Comparison of ENCODE assay signal across 17 cellular contexts in the genomic region with DNA sequence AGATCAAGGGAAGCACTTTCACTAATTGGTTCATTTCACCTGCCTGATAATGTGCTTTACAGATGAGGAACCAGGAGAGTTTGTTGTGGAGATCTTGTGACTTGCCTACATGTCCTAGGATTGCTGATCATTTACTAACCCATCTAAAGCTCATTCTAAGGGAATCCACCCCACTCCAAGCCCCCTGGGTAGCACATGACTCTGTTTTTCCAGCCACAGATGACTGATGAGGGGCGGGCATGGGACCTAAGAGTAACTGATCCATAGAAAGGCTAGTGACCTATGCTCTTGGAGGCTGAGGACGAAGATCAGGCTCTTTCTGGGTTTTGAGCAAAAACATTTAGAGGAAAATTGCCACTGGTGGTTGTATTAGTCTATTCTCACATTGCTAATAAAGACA.
DNase-seq lines count a peak whose midpoint lies in the region; ATAC-seq lines count a peak whose summit lies in the region.
"Had no signal": no experiment of that assay in that cellular context is flagged by ENCODE, and none has a peak within 500 bp of the region (broad histone marks: within the 10 kb centered on the region; RNA-seq: fewer than 3 reads in every experiment).

No MANE protein-coding gene starts in this region.

- ATAC-seq in GM18517 (IDR thresholded peaks at IDR 0.05; ENCODE audit: unreplicated experiment), result peak; percentile 15
- peak; percentile 23 for ATAC-seq in GM21367 (IDR thresholded peaks at IDR 0.05; ENCODE audit: unreplicated experiment)
- peak; percentile 25 for ATAC-seq in HG02938 (IDR thresholded peaks at IDR 0.05; ENCODE audit: unreplicated experiment)
- peak; percentile 4 for ATAC-seq in HG03521 (IDR thresholded peaks at IDR 0.05; ENCODE audit: unreplicated experiment)
- ATAC-seq: gastrocnemius medialis, HCT116 had no signal

- DNase-seq in COLO829 (ENCODE audit: low spot score) (no peak), NCI-H510A (lab: John Stamatoyannopoulos, UW) (no peak), caudate nucleus (lab: John Stamatoyannopoulos, UW) (no peak), inferior parietal cortex (ENCODE audit: extremely low spot score) (no peak)
- DNase-seq: activated CD4-positive, alpha-beta T cell treated with anti-CD3 and anti-CD28 coated beads, Interleukin-2, amount 50 U/mL, for 1 hour; activated effector memory CD4-positive, alpha-beta T cell treated with Interleukin-2 at 50 U/mL for 16 hours; DMS153; gastrocnemius medialis; kidney glomerular epithelial cell; NCI-H226; retina; stimulated activated CD4-positive, alpha-beta T cell treated with anti-CD3 and anti-CD28 coated beads, Interleukin-2, amount 100 ng/mL, for 48 hours had no signal

- no peak overlapping the region for H3K27ac ChIP-seq in caudate nucleus (ENCODE audit: low read depth, low read length)
- H3K27ac ChIP-seq: gastrocnemius medialis had no signal
